In the genomic region with DNA sequence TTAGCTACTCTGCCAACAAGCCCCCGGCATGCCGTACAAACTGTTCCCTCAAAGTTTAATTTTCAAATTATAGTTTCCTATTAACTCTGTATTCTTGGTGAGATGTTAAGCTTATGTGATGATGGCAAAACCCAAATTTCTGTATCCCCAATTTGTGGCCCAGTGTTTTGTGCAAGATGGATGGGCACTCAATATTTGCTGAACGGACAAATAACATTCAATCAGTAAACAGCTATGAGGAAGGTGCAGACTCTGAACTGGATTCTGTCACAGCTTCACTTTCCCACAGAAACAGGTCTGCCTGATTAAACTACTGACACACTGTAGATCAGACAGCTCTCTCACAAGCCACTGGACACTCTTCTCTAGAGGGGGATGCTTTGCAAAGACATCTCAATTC, we compare ENCODE assay signal across 27 cellular contexts. TPM values are rescaled to one million over a fixed set of nuclear protein-coding genes. Genes with fewer than 3 reads are reported as not detected.
DNase-seq lines count a peak whose midpoint lies in the region; TF ChIP-seq lines count a peak whose summit lies in the region.
"Had no signal": no experiment of that assay in that cellular context is flagged by ENCODE, and none has a peak within 500 bp of the region (broad histone marks: within the 10 kb centered on the region; RNA-seq: fewer than 3 reads in every experiment).

No MANE protein-coding gene starts in this region.

- intact Hi-C loops in CD14-positive monocyte (cut with micrococcal nuclease) (no loop called here), adrenal gland (cut with DNase I) (loop anchor here in 1 of 2 donors (10.0 kb wide), 1 partner anchor 46 kb away; no protein-coding TSS in a partner anchor)

- DNase-seq in CD14-positive monocyte (ENCODE audit: low spot score) (no peak), NAMALWA (ENCODE audit: low spot score) (no peak), SW480 (ENCODE audit: low spot score) (no peak), adrenal gland (no peak), cerebellar nuclear complex (lab: John Stamatoyannopoulos, UW) (no peak)
- DNase-seq: activated CD8-positive, alpha-beta T cell treated with anti-CD3 and anti-CD28 coated beads, Interleukin-2, amount 10 ng/mL, durations not matched to agents 7 days and 5 days; activated naive CD4-positive, alpha-beta T cell treated with anti-CD3 and anti-CD28 coated beads, Interleukin-2, amount 50 U/mL, for 16 hours; amniotic stem cell; BE2C; COR-L47; endodermal cell; midbrain; NCI-H146; NCI-H2107; NCI-H345; NCI-H82; pancreas; retina; SHP77 treated with DMSO at 0.1 percent for 48 hours; testis had no signal

- H3K9me3 ChIP-seq in neutrophil (no peaks in the 10 kb centered on the region), adrenal gland (replicated peaks in 1 of 3) (no peaks in the 10 kb centered on the region)
- H3K9me3 ChIP-seq: BE2C, HAP-1, pancreas, testis had no signal

- H3K9me3 Mint-ChIP-seq in CD14-positive monocyte, result peaks cover 0 to 2% (median 0%) of the 10 kb centered on the region in 7 donors
- H3K9me3 Mint-ChIP-seq: activated T-helper 2 cell treated with anti-CD3 and anti-CD28 coated beads, Interferon-gamma antibody, Interleukin-2, Interleukin-4, amounts not matched to agents 10 μg/mL and 5 μg/mL and 100 μg/mL, durations not matched to agents 14 hours and 24 hours and 36 hours; endodermal cell; stimulated activated naive CD8-positive, alpha-beta T cell treated with anti-CD3 and anti-CD28 coated beads, Interleukin-15, Interleukin-2, amounts not matched to agents 100 ng/mL and 50 ng/mL, for 24 hours had no signal

- H3K4me1 ChIP-seq in neutrophil (ENCODE audit: control insufficient read depth in 1 of 2, insufficient read depth in 1 of 2, low read depth in 1 of 2, low read length in 1 of 2) (peaks cover 42 to 64% of the 10 kb centered on the region in 2 experiments), adrenal gland (replicated peaks in 1 of 2) (peaks cover 22 to 62% of the 10 kb centered on the region in 2 donors)
- H3K4me1 ChIP-seq: testis had no signal

- no peak for TF ChIP-seq CTCF in 22Rv1 (IDR thresholded peaks at IDR 0.05)
- TF ChIP-seq CTCF in CD14-positive monocyte (IDR thresholded peaks at IDR 0.05), result no peak
- TF ChIP-seq CTCF in neutrophil (IDR thresholded peaks at IDR 0.05), result no peak
- no peak for TF ChIP-seq CTCF in adrenal gland (IDR thresholded peaks at IDR 0.05)

- H3K27ac ChIP-seq in 22Rv1 (peak overlapping the region; percentile 19), cingulate gyrus (ENCODE audit: low read depth, low read length) (peak overlapping the region; percentile 39), neutrophil (peak overlapping the region; percentile 59), adrenal gland (no peak overlapping the region)
- H3K27ac ChIP-seq: pancreas, testis had no signal

- WGBS in adrenal gland, 4 donors, result 62 to 94% (median 93%) methylated on average over 2 to 3 of the region's 3 CpGs

- H3K27ac Mint-ChIP-seq in CD14-positive monocyte, result peak overlapping the region in 5 of 7 donors; percentile 19 to 56 (median 38)
- H3K27ac Mint-ChIP-seq: activated CD8-positive, alpha-beta T cell treated with anti-CD3 and anti-CD28 coated beads, Interleukin-2, amount 10 ng/mL, durations not matched to agents 7 days and 5 days; activated T-helper 2 cell treated with anti-CD3 and anti-CD28 coated beads, Interferon-gamma antibody, Interleukin-2, Interleukin-4, amounts not matched to agents 10 μg/mL and 5 μg/mL and 100 μg/mL, durations not matched to agents 14 hours and 24 hours and 36 hours; endodermal cell; stimulated activated naive CD8-positive, alpha-beta T cell treated with anti-CD3 and anti-CD28 coated beads, Interleukin-15, Interleukin-2, amounts not matched to agents 100 ng/mL and 50 ng/mL, for 24 hours had no signal

- H3K4me1 Mint-ChIP-seq in CD14-positive monocyte, result peaks cover 62% of the 10 kb centered on the region

- no peak overlapping the region for H3K4me3 ChIP-seq in neutrophil (ENCODE audit: low read depth in 1 of 2, low read length in 1 of 2)
- H3K4me3 ChIP-seq in adrenal gland, result no peak overlapping the region
- H3K4me3 ChIP-seq: HAP-1, pancreas, smooth muscle cell, testis had no signal

- no peaks in the 10 kb centered on the region for H3K27me3 Mint-ChIP-seq in CD14-positive monocyte (ENCODE audit: low read depth in 3 of 3)
- H3K27me3 Mint-ChIP-seq: stimulated activated naive CD8-positive, alpha-beta T cell treated with anti-CD3 and anti-CD28 coated beads, Interleukin-15, Interleukin-2, amounts not matched to agents 100 ng/mL and 50 ng/mL, for 24 hours had no signal

- H3K36me3 ChIP-seq in neutrophil (no peaks in the 10 kb centered on the region), adrenal gland (replicated peaks in 1 of 2) (no peaks in the 10 kb centered on the region)
- H3K36me3 ChIP-seq: pancreas had no signal

- no peak for TF ChIP-seq POLR2A in adrenal gland (IDR thresholded peaks at IDR 0.05)

- peaks cover 28 to 40% of the 10 kb centered on the region in 2 donors for H3K36me3 Mint-ChIP-seq in CD14-positive monocyte

- H3K4me3 Mint-ChIP-seq in CD14-positive monocyte, result no peak overlapping the region
- H3K4me3 Mint-ChIP-seq: activated CD8-positive, alpha-beta T cell treated with anti-CD3 and anti-CD28 coated beads, Interleukin-2, amount 10 ng/mL, durations not matched to agents 7 days and 5 days; endodermal cell; stimulated activated naive CD8-positive, alpha-beta T cell treated with anti-CD3 and anti-CD28 coated beads, Interleukin-15, Interleukin-2, amounts not matched to agents 100 ng/mL and 50 ng/mL, for 24 hours had no signal

- H3K27me3 ChIP-seq in neutrophil (no peaks in the 10 kb centered on the region), adrenal gland (no peaks in the 10 kb centered on the region)
- H3K27me3 ChIP-seq: BE2C, pancreas, testis had no signal

RNA-seq across cellular contexts. Expression of gene NUDT3, which starts 54.1 kb away (rescaled TPM):
- polyA plus RNA-seq in CD14-positive monocyte (10 to 100 TPM in 1 of 2 donors, 1 to 10 TPM in 1; 9.3 to 10.9 TPM), adrenal gland (10 to 100 TPM; 18.2 to 24.2 (median 22.9) TPM)
- 10 to 100 TPM; 34.3 to 56.3 (median 45.6) TPM for total RNA-seq in adrenal gland

Comparison
In these comparisons a context has a peak if more than half of its experiments do, and no peak if none do; other contexts are left out.
1. H3K27ac ChIP-seq: peak in 22Rv1 (single experiment), cingulate gyrus (single experiment) and neutrophil (single experiment); none in adrenal gland (0 of 5).